Comparison of ENCODE assay signal across 35 cellular contexts in genomic region chr2:102008490-102008889, GRCh38. TPM values are rescaled to one million over a fixed set of nuclear protein-coding genes. Genes with fewer than 3 reads are reported as not detected.
"Had no signal": no experiment of that assay in that cellular context is flagged by ENCODE, and none has a peak within 500 bp of the region (broad histone marks: within the 10 kb centered on the region; RNA-seq: fewer than 3 reads in every experiment).

No MANE protein-coding gene starts in this region.

- FAIRE-seq: RCC 7860 had no signal

- ATAC-seq: activated CD8-positive, alpha-beta T cell treated with anti-CD3 and anti-CD28 coated beads for 36 hours; Right ventricle myocardium inferior; SK-N-SH treated with all-trans-retinoic acid at 6 μM for 48 hours had no signal

- H3K27me3 Mint-ChIP-seq: activated CD8-positive, alpha-beta T cell treated with anti-CD3 and anti-CD28 coated beads for 36 hours; activated naive CD8-positive, alpha-beta T cell treated with anti-CD3 and anti-CD28 coated beads for 36 hours had no signal

- DNase-seq: activated CD4-positive, alpha-beta T cell treated with anti-CD3 and anti-CD28 coated beads, Interleukin-2, amount 10 ng/mL, durations not matched to agents 24 days and 14 days; activated CD4-positive, alpha-beta T cell treated with anti-CD3 and anti-CD28 coated beads, Interleukin-2, amount 50 U/mL, for 4 hours; activated CD4-positive, CD25-positive, alpha-beta regulatory T cell; activated CD8-positive, alpha-beta T cell treated with anti-CD3 and anti-CD28 coated beads for 36 hours; activated gamma-delta T cell treated with Interleukin-2 at 50 U/mL for 16 hours; activated naive CD4-positive, alpha-beta T cell treated with anti-CD3 and anti-CD28 coated beads, Interleukin-2, amount 10 ng/mL, durations not matched to agents 7 days and 5 days; activated naive CD8-positive, alpha-beta T cell treated with anti-CD3 and anti-CD28 coated beads for 36 hours; activated T-cell treated with anti-CD3 and anti-CD28 coated beads, Interleukin-2, amount 50 U/mL, for 1 hour; amniotic stem cell; aorta; brain microvascular endothelial cell; central memory CD4-positive, alpha-beta T cell; NCI-H1092 treated with DMSO at 0.1 percent for 48 hours; NCI-H1417 treated with DMSO at 0.1 percent for 48 hours; NCI-H187 treated with DMSO at 0.1 percent for 48 hours; NCI-H2081; NCI-H2171 treated with DMSO at 0.1 percent for 48 hours; NCI-H2227 treated with DMSO at 0.1 percent for 48 hours; NCI-H446; NCI-H524; NCI-H69; NK-92 treated with Interleukin-12 subunit alpha and Interleukin-12 subunit beta, amount 100 ng/mL, for 24 hours; PC-9; SIG-M5; T-helper 1 cell; T1000; WERI-Rb-1 had no signal

- H3K36me3 Mint-ChIP-seq: activated naive CD4-positive, alpha-beta T cell treated with anti-CD3 and anti-CD28 coated beads, Interleukin-2, amount 10 ng/mL, durations not matched to agents 7 days and 5 days had no signal

- H3K4me2 ChIP-seq: PC-9 had no signal

- H3K36me3 ChIP-seq: brain microvascular endothelial cell, WERI-Rb-1 had no signal

- H3K4me3 ChIP-seq: PC-9 had no signal

- H3K4me3 Mint-ChIP-seq: activated CD4-positive, alpha-beta T cell treated with anti-CD3 and anti-CD28 coated beads, Interleukin-2, amount 10 ng/mL, durations not matched to agents 24 days and 14 days; activated CD8-positive, alpha-beta T cell treated with anti-CD3 and anti-CD28 coated beads for 36 hours; activated naive CD4-positive, alpha-beta T cell treated with anti-CD3 and anti-CD28 coated beads, Interleukin-2, amount 10 ng/mL, durations not matched to agents 7 days and 5 days; activated naive CD8-positive, alpha-beta T cell treated with anti-CD3 and anti-CD28 coated beads for 36 hours; activated T-helper 1 cell treated with anti-CD3 and anti-CD28 coated beads, Interleukin-12 subunit alpha, Interleukin-12 subunit beta, Interleukin-2, Interleukin-4 antibody, amounts not matched to agents 30 ng/mL and 10 ng/mL and 1 ng/mL, durations not matched to agents 14 hours and 24 hours and 36 hours had no signal

- H2AFZ ChIP-seq: PC-9 had no signal

- H3K27me3 ChIP-seq: brain microvascular endothelial cell had no signal

- H3K27ac Mint-ChIP-seq: activated CD4-positive, alpha-beta T cell treated with anti-CD3 and anti-CD28 coated beads, Interleukin-2, amount 10 ng/mL, durations not matched to agents 24 days and 14 days; activated CD8-positive, alpha-beta T cell treated with anti-CD3 and anti-CD28 coated beads for 36 hours; activated naive CD4-positive, alpha-beta T cell treated with anti-CD3 and anti-CD28 coated beads, Interleukin-2, amount 10 ng/mL, durations not matched to agents 7 days and 5 days; activated naive CD8-positive, alpha-beta T cell treated with anti-CD3 and anti-CD28 coated beads for 36 hours; activated T-helper 1 cell treated with anti-CD3 and anti-CD28 coated beads, Interleukin-12 subunit alpha, Interleukin-12 subunit beta, Interleukin-2, Interleukin-4 antibody, amounts not matched to agents 30 ng/mL and 10 ng/mL and 1 ng/mL, durations not matched to agents 14 hours and 24 hours and 36 hours had no signal

- H3K27ac ChIP-seq: brain microvascular endothelial cell, PC-9, RWPE1, WERI-Rb-1 had no signal

RNA-seq across cellular contexts. Expression of gene IL1R2, which starts 16.7 kb away (rescaled TPM):
- total RNA-seq: cerebellum; M059J; T-helper 2 cell treated with Interferon-gamma antibody and Interleukin-4, amounts not matched to agents 100 ng/mL and 5 ng/mL, for 36 hours had no signal
